1 cellular context compared by ENCODE assay signal in genomic region chr3:172448661-172449467, GRCh38.
A peak's percentile ranks its signal among the peaks of the same experiment; 100 is the strongest.
TF ChIP-seq lines count a peak whose summit lies in the region.

No MANE protein-coding gene starts in this region.

TF ChIP-seq in H1, 55 proteins besides CTCF, POLR2A, EP300 and RAD21:
- TF ChIP-seq POLR2AphosphoS5 (IDR thresholded peaks at IDR 0.05; ENCODE audit: low read depth, low read length) (no peak), EZH2 (IDR thresholded peaks at IDR 0.05; ENCODE audit: low read depth, low read length, severe bottlenecking) (peak; percentile 72), GABPA (IDR thresholded peaks at IDR 0.05; ENCODE audit: borderline replicate concordance, insufficient read depth, low read length) (no peak), SUZ12 (IDR thresholded peaks at IDR 0.05; ENCODE audit: low read length) (peak; percentile 65)
